In the genomic region with DNA sequence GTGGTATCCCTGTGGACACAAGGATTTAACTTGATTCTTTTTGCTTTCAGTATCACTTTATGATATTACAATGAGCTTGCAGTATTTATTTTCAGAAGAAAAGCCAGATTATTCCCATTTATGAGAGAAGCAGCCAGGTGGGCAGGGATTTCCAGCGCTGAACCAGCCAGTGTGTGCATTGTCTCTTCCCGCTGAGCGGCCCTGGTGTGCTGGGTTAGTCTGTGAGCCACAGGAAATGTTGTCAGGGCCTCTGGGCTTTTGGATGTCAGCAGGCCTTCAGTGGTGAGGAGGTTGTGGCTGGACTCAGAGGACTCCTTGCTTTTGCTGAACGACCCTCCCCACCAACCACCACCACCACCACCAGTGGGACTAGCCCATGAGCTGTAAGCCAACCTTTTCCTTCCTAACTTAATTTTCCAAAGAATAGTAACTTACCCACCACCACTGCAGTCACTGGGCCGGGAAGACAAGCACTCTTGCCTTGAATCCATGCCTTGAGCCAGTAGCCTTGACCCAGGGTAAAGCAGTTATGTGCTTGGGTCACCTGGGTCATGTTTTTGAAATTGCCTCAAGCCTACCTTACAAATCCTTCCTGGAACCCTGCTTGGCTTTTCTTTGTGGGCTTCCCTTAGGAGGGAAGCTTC, we compare ENCODE assay signal across 8 cellular contexts. TPM values are rescaled to one million over a fixed set of nuclear protein-coding genes. Genes with fewer than 3 reads are reported as not detected.
DNase-seq lines count a peak whose midpoint lies in the region; ATAC-seq and TF ChIP-seq lines count a peak whose summit lies in the region.

No MANE protein-coding gene starts in this region.

- H3K9ac ChIP-seq in mesendoderm (ENCODE audit: low read length): peak overlapping the region; percentile 26

- peak; percentile 11 for ATAC-seq in HG02970 (IDR thresholded peaks at IDR 0.05; ENCODE audit: low FRiP score, unreplicated experiment)
- ATAC-seq in GM18505 (IDR thresholded peaks at IDR 0.05; ENCODE audit: unreplicated experiment): no peak
- no peak for ATAC-seq in HG03354 (IDR thresholded peaks at IDR 0.05; ENCODE audit: poor library complexity, severe bottlenecking, unreplicated experiment)

- H3K27ac ChIP-seq in C4-2B: peak overlapping the region; percentile 99
- peak overlapping the region; percentile 24 to 71 for H3K27ac ChIP-seq in ascending aorta
- H3K27ac ChIP-seq in mesendoderm (ENCODE audit: low read depth, low read length): peak overlapping the region; percentile 56

- peak overlapping the region; percentile 64 for H3K56ac ChIP-seq in mesendoderm (ENCODE audit: low read length)

- TF ChIP-seq CTCF in C4-2B (conservative IDR thresholded peaks at IDR 0.05): no peak
- TF ChIP-seq CTCF in ascending aorta (IDR thresholded peaks at IDR 0.05): no peak

- DNase-seq in ascending aorta (ENCODE audit: low spot score in 2 of 2) (no peak), mesendoderm (no peak), HT-29 (ENCODE audit: low spot score) (no peak)
- DNase-seq in activated naive CD4-positive, alpha-beta T cell treated with Interleukin-2 at 50 U/mL for 16 hours: no peak

- intact Hi-C loops in ascending aorta (cut with DNase I): no loop called here

- no peak overlapping the region for H3K4me3 ChIP-seq in ascending aorta
- H3K4me3 ChIP-seq in mesendoderm (ENCODE audit: low read length): no peak overlapping the region

- peak overlapping the region; percentile 15 for H3K18ac ChIP-seq in mesendoderm (ENCODE audit: low read length)

- no peak overlapping the region for H4K8ac ChIP-seq in mesendoderm (ENCODE audit: low read depth, low read length)

- no peak overlapping the region for H3K4ac ChIP-seq in mesendoderm (ENCODE audit: low read depth, low read length)

- H3K36me3 ChIP-seq in ascending aorta (no peaks in the 10 kb centered on the region), mesendoderm (ENCODE audit: control insufficient read depth, insufficient read depth, low read length) (no peaks in the 10 kb centered on the region)

- H3K79me2 ChIP-seq in mesendoderm (ENCODE audit: control insufficient read depth, insufficient read depth, low read length): peaks cover 64% of the 10 kb centered on the region

- no peak overlapping the region for H4K5ac ChIP-seq in mesendoderm (ENCODE audit: low read length)

- no peaks in the 10 kb centered on the region for H3K27me3 ChIP-seq in ascending aorta
- no peaks in the 10 kb centered on the region for H3K27me3 ChIP-seq in mesendoderm (ENCODE audit: insufficient read depth, low read length, poor library complexity)

- H3K4me1 ChIP-seq in ascending aorta (peaks cover 11 to 65% of the 10 kb centered on the region in 2 donors), mesendoderm (ENCODE audit: control insufficient read depth, low read depth, low read length) (peaks cover 25% of the 10 kb centered on the region)

- WGBS in mesendoderm (ENCODE audit: extremely low coverage, insufficient coverage, low lambda C conversion rate): no CpG with 5 or more reads among the region's 5 CpGs

- no peak for TF ChIP-seq POLR2A in GM18505 (IDR thresholded peaks at IDR 0.05; ENCODE audit: borderline replicate concordance, extremely low read depth, insufficient read depth, insufficient read length)

- H2AK5ac ChIP-seq in mesendoderm (ENCODE audit: low read length): peak overlapping the region; percentile 64

- no peak overlapping the region for H2BK120ac ChIP-seq in mesendoderm (ENCODE audit: low read depth, low read length)

- H2BK5ac ChIP-seq in mesendoderm (ENCODE audit: low read length): no peak overlapping the region

- peaks cover 28% of the 10 kb centered on the region for H3K79me1 ChIP-seq in mesendoderm (ENCODE audit: low read length)

- no peaks in the 10 kb centered on the region for H3K9me3 ChIP-seq in ascending aorta

- no peak overlapping the region for H2BK15ac ChIP-seq in mesendoderm (replicated peaks; ENCODE audit: low read depth)

- H3K4me2 ChIP-seq in mesendoderm (ENCODE audit: low read length): no peak overlapping the region

- H3K23ac ChIP-seq in mesendoderm (ENCODE audit: low read length): no peak overlapping the region

RNA-seq across cellular contexts. Expression of gene FLNB, which starts 33.1 kb away (rescaled TPM):
- total RNA-seq in ascending aorta: 144 TPM
- 26.8 TPM for polyA plus RNA-seq in mesendoderm (2013, experiment 1 of 2)
- 26.5 TPM for polyA plus RNA-seq in mesendoderm (2013, experiment 2 of 2)
- total RNA-seq in HT-29 (2014; rRNA removed; shearing (Covaris generic)): 225 and 241 TPM in 2 replicates

Comparison
In these comparisons a context has a peak if more than half of its experiments do, and no peak if none do; other contexts are left out.
1. H3K27ac ChIP-seq: peak in every context shown above with its lines; median percentile 99 in C4-2B; 56 in mesendoderm; 48 in ascending aorta.